Comparison of ENCODE assay signal across 1 cellular context in the genomic region with DNA sequence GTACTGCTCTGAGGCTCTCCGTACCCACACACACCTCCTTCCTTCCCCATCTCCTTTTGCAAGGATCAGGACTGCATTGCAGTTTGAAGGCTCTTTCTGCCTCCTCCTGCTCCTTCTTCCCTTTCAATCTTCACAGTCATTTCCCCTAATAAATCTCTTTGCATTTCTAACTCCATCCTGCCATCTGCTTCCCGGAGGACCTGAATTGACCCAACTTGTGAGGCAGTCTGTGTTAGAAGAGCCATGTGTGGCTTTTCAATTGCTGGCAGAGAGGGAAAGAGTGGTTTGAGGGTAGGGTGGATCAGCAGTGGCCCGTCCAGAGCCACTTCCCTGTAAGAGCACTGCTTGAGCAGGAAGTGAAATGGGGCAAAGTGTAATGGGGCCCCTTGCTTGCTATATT.
TF ChIP-seq lines count a peak whose summit lies in the region.

No MANE protein-coding gene starts in this region.

TF ChIP-seq in H1, 55 proteins besides CTCF, POLR2A, EP300 and RAD21 (continued from another document):
- TF ChIP-seq FOSL1 (IDR thresholded peaks at IDR 0.05; ENCODE audit: insufficient read depth, low read depth, low read length), result no peak
- TF ChIP-seq JUN (IDR thresholded peaks at IDR 0.05; ENCODE audit: low read depth, low read length), result no peak
- TF ChIP-seq, protein P1, sequence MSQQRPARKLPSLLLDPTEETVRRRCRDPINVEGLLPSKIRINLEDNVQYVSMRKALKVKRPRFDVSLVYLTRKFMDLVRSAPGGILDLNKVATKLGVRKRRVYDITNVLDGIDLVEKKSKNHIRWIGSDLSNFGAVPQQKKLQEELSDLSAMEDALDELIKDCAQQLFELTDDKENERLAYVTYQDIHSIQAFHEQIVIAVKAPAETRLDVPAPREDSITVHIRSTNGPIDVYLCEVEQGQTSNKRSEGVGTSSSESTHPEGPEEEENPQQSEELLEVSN (IDR thresholded peaks at IDR 0.05), result no peak
- no peak for TF ChIP-seq YY1 (IDR thresholded peaks at IDR 0.05; ENCODE audit: low read depth, low read length)
- no peak for TF ChIP-seq ZNF274 (IDR thresholded peaks at IDR 0.05; ENCODE audit: borderline replicate concordance, extremely low read depth, low read length)
- no peak for TF ChIP-seq CEBPB (IDR thresholded peaks at IDR 0.05; ENCODE audit: low read depth, low read length)
- no peak for TF ChIP-seq EGR1 (IDR thresholded peaks at IDR 0.05; ENCODE audit: borderline replicate concordance, low read depth, low read length)
